In the genomic region with DNA sequence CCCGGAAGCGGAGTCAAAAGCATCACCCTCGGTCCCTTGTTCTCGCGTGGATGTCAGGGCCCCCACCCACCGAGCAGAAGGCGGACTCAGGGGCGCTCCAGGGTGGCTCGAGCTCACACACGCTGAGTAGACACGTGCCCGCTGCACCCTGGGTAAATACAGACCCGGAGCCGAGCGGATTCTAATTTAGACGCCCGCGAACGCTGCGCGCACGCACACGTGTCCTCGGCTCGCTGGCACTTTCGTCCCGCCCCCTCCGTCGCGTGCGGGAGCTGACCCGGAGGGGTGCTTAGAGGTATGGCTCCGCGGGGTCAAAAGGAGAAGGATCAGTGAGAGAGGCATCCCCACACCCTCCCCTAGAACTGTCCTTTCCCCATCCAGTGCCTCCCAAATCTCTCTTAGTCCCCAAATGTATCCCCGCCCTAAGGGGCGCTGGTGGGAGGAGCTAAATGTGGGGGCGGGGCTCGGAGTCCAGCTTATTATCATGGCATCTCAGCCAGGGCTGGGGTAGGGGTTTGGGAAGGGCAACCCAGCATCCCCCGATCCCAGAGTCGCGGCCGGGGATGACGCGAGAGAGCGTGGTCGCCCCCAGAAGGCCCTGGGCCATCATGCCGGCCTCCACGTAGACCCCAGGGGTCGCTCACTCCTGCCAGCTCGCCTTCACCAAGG, we compare ENCODE assay signal across 6 cellular contexts.
DNase-seq lines count a peak whose midpoint lies in the region.

No MANE protein-coding gene starts in this region.

- intact Hi-C loops in head of caudate nucleus (cut with DNase I), result no loop called here

- DNase-seq in CMK (ENCODE audit: low read depth) (peak; percentile 87), MV-4-11 (lab: John Stamatoyannopoulos, UW) (peak; percentile 42), head of caudate nucleus (peak in 39 of 42 donors; percentile 23 to 82 (median 64)), NCI-H510A treated with DMSO at 0.1 percent for 48 hours (lab: John Stamatoyannopoulos, UW) (no peak)
- DNase-seq in activated CD4-positive, alpha-beta T cell treated with anti-CD3 and anti-CD28 coated beads, Interleukin-2, amount 50 U/mL, for 24 hours (ENCODE audit: low read depth in 1 of 2, low spot score in 1 of 2), result peak; percentile 35 to 52
- DNase-seq in stimulated activated CD8-positive, alpha-beta memory T cell treated with anti-CD3 and anti-CD28 coated beads, Interleukin-4, amount 100 ng/mL, for 24 hours (ENCODE audit: low read depth), result peak; percentile 52
